In genomic region chr7:16648551-16648950, GRCh38 we compare ENCODE assay signal across 9 cellular contexts. TPM values are rescaled to one million over a fixed set of nuclear protein-coding genes. Genes with fewer than 3 reads are reported as not detected.
DNase-seq lines count a peak whose midpoint lies in the region; ATAC-seq and TF ChIP-seq lines count a peak whose summit lies in the region.
"Had no signal": no experiment of that assay in that cellular context is flagged by ENCODE, and none has a peak within 500 bp of the region (broad histone marks: within the 10 kb centered on the region; RNA-seq: fewer than 3 reads in every experiment).

No MANE protein-coding gene starts in this region.

- no peaks in the 10 kb centered on the region for H3K9me3 Mint-ChIP-seq in CD14-positive monocyte

- DNase-seq in AG04450 (ENCODE audit: low read depth, low spot score) (no peak), G401 (ENCODE audit: low spot score) (peak; percentile 22), T-helper 17 cell (no peak), testis (no peak), CD14-positive monocyte (ENCODE audit: low spot score) (no peak)
- DNase-seq in activated CD4-positive, CD25-positive, alpha-beta regulatory T cell treated with anti-CD3 and anti-CD28 coated beads, Interleukin-2, amount 50 U/mL, for 72 hours: no peak
- DNase-seq: activated CD8-positive, alpha-beta memory T cell treated with anti-CD3 and anti-CD28 coated beads, Interleukin-2, amount 50 U/mL, for 4 hours had no signal

- ATAC-seq in T-helper 17 cell (no peak), HG02981 (IDR thresholded peaks at IDR 0.05; ENCODE audit: unreplicated experiment) (no peak)

- no peak overlapping the region; the same call in 1 of the 2 replicates for H3K9ac ChIP-seq in iPS-20b (ENCODE audit: low read depth, low read length)

- H3K4me3 ChIP-seq in AG04450 (ENCODE audit: low read depth, low read length) (peak overlapping the region; percentile 10), iPS-20b (ENCODE audit: low read length) (peak overlapping the region; percentile 95), testis (no peak overlapping the region)

- H3K27ac Mint-ChIP-seq in T-helper 17 cell: peak overlapping the region; percentile 79
- peak overlapping the region in 1 of 7 donors; percentile 47 for H3K27ac Mint-ChIP-seq in CD14-positive monocyte

- H3K27me3 Mint-ChIP-seq in T-helper 17 cell (no peaks in the 10 kb centered on the region), CD14-positive monocyte (ENCODE audit: low read depth in 3 of 3) (no peaks in the 10 kb centered on the region)

- WGBS in testis, 2 donors: 57 to 73% methylated on average over 1 of the region's 1 CpG

- H3K4me3 Mint-ChIP-seq in T-helper 17 cell (no peak overlapping the region), CD14-positive monocyte (no peak overlapping the region)

- TF ChIP-seq POLR2A in testis (IDR thresholded peaks at IDR 0.05): no peak

- peaks cover 4% of the 10 kb centered on the region for H3K36me3 Mint-ChIP-seq in T-helper 17 cell (ENCODE audit: low read depth)
- H3K36me3 Mint-ChIP-seq in CD14-positive monocyte: peaks cover 0 to 3% of the 10 kb centered on the region in 2 donors

- H3K4me1 Mint-ChIP-seq in T-helper 17 cell (peaks cover 60% of the 10 kb centered on the region), CD14-positive monocyte (peaks cover 53% of the 10 kb centered on the region)

- H3K4me1 ChIP-seq in iPS-20b (ENCODE audit: insufficient read depth, low read length) (peaks cover 29% of the 10 kb centered on the region), testis (peaks cover 18% of the 10 kb centered on the region)

- H3K36me3 ChIP-seq in iPS-20b (ENCODE audit: insufficient read depth, low read depth, low read length) (no peaks in the 10 kb centered on the region), testis (ENCODE audit: low read depth, missing control alignments) (no peaks in the 10 kb centered on the region)

- intact Hi-C loops in testis (cut with DNase I; ENCODE audit: low total_unique reads): no loop called here
- intact Hi-C loops in CD14-positive monocyte (cut with micrococcal nuclease): no loop called here

- POLR2A ChIA-PET in AG04450 (lab: Yijun Ruan, JAX): no interaction called here

- H3K27me3 ChIP-seq in AG04450 (ENCODE audit: control insufficient read depth, insufficient read depth, low read length) (no peaks in the 10 kb centered on the region), iPS-20b (ENCODE audit: insufficient read depth, low read length) (peaks cover 11% of the 10 kb centered on the region), testis (no peaks in the 10 kb centered on the region)

- CTCF ChIA-PET in AG04450 (lab: Charles Lee): interaction anchor here (0.9 to 1.7 kb wide), 2 partner anchors 8 to 20 kb away, joined by 3 to 4 read pairs; no protein-coding TSS in a partner anchor

- H3K9me3 ChIP-seq in AG04450 (ENCODE audit: control insufficient read depth, insufficient read depth, low read length): no peaks in the 10 kb centered on the region
- H3K9me3 ChIP-seq in T-helper 17 cell (ENCODE audit: control insufficient read depth, low read length, poor library complexity, severe bottlenecking): no peaks in the 10 kb centered on the region
- H3K9me3 ChIP-seq in iPS-20b (ENCODE audit: insufficient read depth, low read depth, low read length): no peaks in the 10 kb centered on the region
- H3K9me3 ChIP-seq in testis: no peaks in the 10 kb centered on the region

- TF ChIP-seq CTCF in AG04450 (IDR thresholded peaks at IDR 0.05; ENCODE audit: low read depth, low read length) (no peak), testis (IDR thresholded peaks at IDR 0.05) (no peak), CD14-positive monocyte (IDR thresholded peaks at IDR 0.05) (no peak)

- in situ Hi-C loops in G401 (cut with HindIII; ENCODE audit: low sequenced_read_pairs): no loop called here

- H3K27ac ChIP-seq in AG04450 (ENCODE audit: low read depth, low read length) (no peak overlapping the region), iPS-20b (ENCODE audit: low read length) (no peak overlapping the region), testis (no peak overlapping the region)

RNA-seq across cellular contexts. Expression of gene BZW2, which starts 2.6 kb away (rescaled TPM):
- 84.4 and 87.6 TPM in 2 replicates for polyA plus RNA-seq in AG04450 (2011; rRNA removed)
- 41.1 and 66.1 TPM in 2 replicates for polyA minus RNA-seq in AG04450 (2011; rRNA and poly(A)+ RNA removed)
- 52.2 and 64.7 TPM in 2 replicates for total RNA-seq in G401 (2014; rRNA removed; shearing (Covaris generic))
- total RNA-seq in T-helper 17 cell: 10 to 100 TPM; 24.0 to 29.4 TPM
- 10 to 100 TPM; 25.8 to 36.5 TPM for total RNA-seq in testis
- polyA plus RNA-seq in testis (ENCODE audit: insufficient read depth, low read depth, low replicate concordance): 23.2 TPM
- polyA plus RNA-seq in CD14-positive monocyte: 10 to 100 TPM; 36.4 to 45.2 TPM

RNA-seq across cellular contexts. Expression of gene ANKMY2, which starts 3.0 kb away (rescaled TPM):
- polyA plus RNA-seq in AG04450 (2011; rRNA removed) (25.0 and 31.8 TPM in 2 replicates), testis (ENCODE audit: insufficient read depth, low read depth, low replicate concordance) (17.5 TPM), CD14-positive monocyte (1 to 10 TPM; 4.8 to 7.5 TPM)
- 16.8 and 23.7 TPM in 2 replicates for polyA minus RNA-seq in AG04450 (2011; rRNA and poly(A)+ RNA removed)
- total RNA-seq in G401 (2014; rRNA removed; shearing (Covaris generic)): 13.4 and 20.5 TPM in 2 replicates
- total RNA-seq in T-helper 17 cell (1 to 10 TPM; 6.8 to 6.9 TPM), testis (10 to 100 TPM; 13.4 to 17.0 TPM)

Comparison
In these comparisons a context has a peak if more than half of its experiments do, and no peak if none do; other contexts are left out.
1. H3K4me3 ChIP-seq: peak in AG04450 (single experiment) and iPS-20b (single experiment); none in testis (0 of 2).